In genomic region chr19:12778020-12778904, GRCh38 we compare ENCODE assay signal across 1 cellular context.
TF ChIP-seq lines count a peak whose summit lies in the region.

No MANE protein-coding gene starts in this region.

TF ChIP-seq in SK-N-SH, 30 proteins besides CTCF, POLR2A, EP300 and RAD21 (continued from another document):
- TF ChIP-seq USF1 (IDR thresholded peaks at IDR 0.05; ENCODE audit: borderline replicate concordance, low read depth) (no peak), FOXM1 (IDR thresholded peaks at IDR 0.05; ENCODE audit: low read depth) (no peak), NFIC (IDR thresholded peaks at IDR 0.05; ENCODE audit: borderline replicate concordance) (no peak), CHD2 (IDR thresholded peaks at IDR 0.05; ENCODE audit: low read length, partially characterized antibody) (peak; percentile 93), YY1 (IDR thresholded peaks at IDR 0.05; ENCODE audit: low read depth) (0 out of 2 replicates have a peak, but pooled peaks have one; percentile 24), REST (IDR thresholded peaks at IDR 0.05; ENCODE audit: low read depth, low read length) (no peak)
